ENCODE assay signal across 11 cellular contexts in the genomic region with DNA sequence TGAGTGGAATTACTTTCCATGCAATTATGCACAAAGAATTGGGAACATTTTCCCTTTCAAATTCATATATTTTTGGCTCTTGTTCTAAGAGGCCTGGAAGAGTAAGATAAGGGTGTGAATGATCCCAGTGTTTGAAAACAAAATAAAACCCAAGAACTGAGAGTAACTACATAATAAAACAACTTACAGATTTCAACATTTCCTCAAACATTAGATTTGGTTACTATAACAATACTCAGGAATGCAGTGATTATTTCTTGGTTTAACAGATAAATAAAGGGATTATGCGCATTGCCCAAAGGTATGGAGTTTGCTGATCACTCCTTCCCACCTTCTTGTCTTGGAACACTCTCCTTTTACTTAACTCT.
DNase-seq lines count a peak whose midpoint lies in the region; ATAC-seq and TF ChIP-seq lines count a peak whose summit lies in the region.
"Had no signal": no experiment of that assay in that cellular context is flagged by ENCODE, and none has a peak within 500 bp of the region (broad histone marks: within the 10 kb centered on the region; RNA-seq: fewer than 3 reads in every experiment).

No MANE protein-coding gene starts in this region.

- TF ChIP-seq CTCF in SK-N-SH (IDR thresholded peaks at IDR 0.05) (no peak), tibial artery (IDR thresholded peaks at IDR 0.05) (no peak)

- H3K4me3 ChIP-seq in SK-N-SH (ENCODE audit: low read depth in 2 of 2, low read length in 1 of 2) (no peak overlapping the region), tibial artery (no peak overlapping the region)
- H3K4me3 ChIP-seq: spleen had no signal

- peak overlapping the region; percentile 51; the same call in 1 of the 2 replicates for H3K9ac ChIP-seq in SK-N-SH

- H3K27me3 ChIP-seq in SK-N-SH (ENCODE audit: insufficient read depth) = no peaks in the 10 kb centered on the region
- no peaks in the 10 kb centered on the region for H3K27me3 ChIP-seq in tibial artery
- H3K27me3 ChIP-seq: spleen had no signal

- H3K79me2 ChIP-seq in SK-N-SH (ENCODE audit: insufficient read depth) = no peaks in the 10 kb centered on the region

- TF ChIP-seq RAD21 in SK-N-SH (IDR thresholded peaks at IDR 0.05; ENCODE audit: low read length) = no peak

- H3K4me1 ChIP-seq in SK-N-SH (ENCODE audit: control insufficient read depth in 1 of 2, insufficient read depth in 2 of 2, low read depth in 1 of 2, low read length in 1 of 2) (peaks cover 2 to 41% of the 10 kb centered on the region in 2 experiments), tibial artery (peaks cover 7 to 57% (median 20%) of the 10 kb centered on the region in 4 donors)
- H3K4me1 ChIP-seq: spleen had no signal

- no peaks in the 10 kb centered on the region for H4K20me1 ChIP-seq in SK-N-SH (ENCODE audit: insufficient read depth)

- no peaks in the 10 kb centered on the region for H3K9me2 ChIP-seq in SK-N-SH

- H3F3A ChIP-seq in SK-N-SH (replicated peaks; ENCODE audit: insufficient read depth) = peaks cover 33% of the 10 kb centered on the region

- H3K4me2 ChIP-seq in SK-N-SH = peak overlapping the region; percentile 38

- H2AFZ ChIP-seq in SK-N-SH (ENCODE audit: low read depth) = no peak overlapping the region

- no peak for DNase-seq in SK-N-SH
- peak; percentile 42 to 55 for DNase-seq in lung microvascular endothelial cell (ENCODE audit: low read depth in 2 of 2)
- DNase-seq in tibial artery = no peak
- DNase-seq in stimulated activated naive CD4-positive, alpha-beta T cell treated with Interleukin-2 at 50 U/mL for 16 hours (lab: John Stamatoyannopoulos, UW) = no peak
- no peak for DNase-seq in effector CD8-positive, alpha-beta T cell (lab: John Stamatoyannopoulos, UW)
- DNase-seq: spleen; stimulated activated naive B cell treated with anti-CD40 and anti-IgM and Interleukin-4, amounts not matched to agents 10 μg/mL and 1 μg/mL and 100 μg/mL, for 72 hours had no signal

- WGBS in SK-N-SH (ENCODE audit: low lambda C conversion rate) = 95% methylated on average over 1 of the region's 1 CpG

- H3K27ac ChIP-seq in SK-N-SH (ENCODE audit: low read depth in 2 of 2, low read length in 1 of 2) (peak overlapping the region; percentile 81 to 97; a peak in 3 of 4 replicates), cingulate gyrus (ENCODE audit: low read depth, low read length) (peak overlapping the region; percentile 82), tibial artery (peak overlapping the region; percentile 78 to 86)
- H3K27ac ChIP-seq: 22Rv1 had no signal

- POLR2A ChIA-PET in SK-N-SH (lab: Yijun Ruan, JAX) = no interaction called here

- H3K36me3 ChIP-seq in SK-N-SH (replicated peaks in 1 of 2; ENCODE audit: control insufficient read depth in 1 of 2, insufficient read depth in 2 of 2, low read length in 1 of 2) (peaks cover 0 to 34% of the 10 kb centered on the region in 2 experiments), tibial artery (peaks cover 0 to 12% (median 9%) of the 10 kb centered on the region in 3 donors)

- ATAC-seq in SK-N-SH treated with all-trans-retinoic acid at 6 μM for 48 hours (no peak), HG03135 (IDR thresholded peaks at IDR 0.05; ENCODE audit: unreplicated experiment) (no peak)

- H3K9me3 ChIP-seq in SK-N-SH (no peaks in the 10 kb centered on the region), tibial artery (no peaks in the 10 kb centered on the region)
- H3K9me3 ChIP-seq: spleen had no signal

- CTCF ChIA-PET in SK-N-SH (lab: Yijun Ruan, JAX) = no interaction called here

- no peak for TF ChIP-seq EP300 in SK-N-SH (IDR thresholded peaks at IDR 0.05; ENCODE audit: borderline replicate concordance in 1 of 2, low read depth in 1 of 2, low read length in 1 of 2)

- intact Hi-C loops in tibial artery (cut with DNase I; ENCODE audit: low total_unique reads) = no loop called here

TF ChIP-seq in SK-N-SH, 30 proteins besides CTCF, POLR2A, EP300 and RAD21:
- no peak for TF ChIP-seq YY1 (IDR thresholded peaks at IDR 0.05; ENCODE audit: low read depth)
- no peak for TF ChIP-seq RFX5 (IDR thresholded peaks at IDR 0.05; ENCODE audit: low read length)
- no peak for TF ChIP-seq RCOR1 (IDR thresholded peaks at IDR 0.05; ENCODE audit: low read length)
- TF ChIP-seq TCF12 (IDR thresholded peaks at IDR 0.05) = no peak
- TF ChIP-seq SIN3A (IDR thresholded peaks at IDR 0.05; ENCODE audit: borderline replicate concordance, low read depth, low read length) = no peak
- TF ChIP-seq, protein P1, sequence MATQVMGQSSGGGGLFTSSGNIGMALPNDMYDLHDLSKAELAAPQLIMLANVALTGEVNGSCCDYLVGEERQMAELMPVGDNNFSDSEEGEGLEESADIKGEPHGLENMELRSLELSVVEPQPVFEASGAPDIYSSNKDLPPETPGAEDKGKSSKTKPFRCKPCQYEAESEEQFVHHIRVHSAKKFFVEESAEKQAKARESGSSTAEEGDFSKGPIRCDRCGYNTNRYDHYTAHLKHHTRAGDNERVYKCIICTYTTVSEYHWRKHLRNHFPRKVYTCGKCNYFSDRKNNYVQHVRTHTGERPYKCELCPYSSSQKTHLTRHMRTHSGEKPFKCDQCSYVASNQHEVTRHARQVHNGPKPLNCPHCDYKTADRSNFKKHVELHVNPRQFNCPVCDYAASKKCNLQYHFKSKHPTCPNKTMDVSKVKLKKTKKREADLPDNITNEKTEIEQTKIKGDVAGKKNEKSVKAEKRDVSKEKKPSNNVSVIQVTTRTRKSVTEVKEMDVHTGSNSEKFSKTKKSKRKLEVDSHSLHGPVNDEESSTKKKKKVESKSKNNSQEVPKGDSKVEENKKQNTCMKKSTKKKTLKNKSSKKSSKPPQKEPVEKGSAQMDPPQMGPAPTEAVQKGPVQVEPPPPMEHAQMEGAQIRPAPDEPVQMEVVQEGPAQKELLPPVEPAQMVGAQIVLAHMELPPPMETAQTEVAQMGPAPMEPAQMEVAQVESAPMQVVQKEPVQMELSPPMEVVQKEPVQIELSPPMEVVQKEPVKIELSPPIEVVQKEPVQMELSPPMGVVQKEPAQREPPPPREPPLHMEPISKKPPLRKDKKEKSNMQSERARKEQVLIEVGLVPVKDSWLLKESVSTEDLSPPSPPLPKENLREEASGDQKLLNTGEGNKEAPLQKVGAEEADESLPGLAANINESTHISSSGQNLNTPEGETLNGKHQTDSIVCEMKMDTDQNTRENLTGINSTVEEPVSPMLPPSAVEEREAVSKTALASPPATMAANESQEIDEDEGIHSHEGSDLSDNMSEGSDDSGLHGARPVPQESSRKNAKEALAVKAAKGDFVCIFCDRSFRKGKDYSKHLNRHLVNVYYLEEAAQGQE (IDR thresholded peaks at IDR 0.05; ENCODE audit: low read depth, low read length) = no peak

TF ChIP-seq in SK-N-SH treated with all-trans-retinoic acid at 6 μM for 48 hours, 23 proteins besides CTCF, POLR2A, EP300 and RAD21:
- no peak for TF ChIP-seq ZNF565 (CRISPR knock-in tag; conservative IDR thresholded peaks at IDR 0.05; ENCODE audit: low read depth)
- TF ChIP-seq ESRRG (CRISPR knock-in tag; IDR thresholded peaks at IDR 0.05) = no peak
- TF ChIP-seq ISL1 (CRISPR knock-in tag; IDR thresholded peaks at IDR 0.05) = no peak
- no peak for TF ChIP-seq SNAI2 (CRISPR knock-in tag; IDR thresholded peaks at IDR 0.05)
- TF ChIP-seq TCF4 (CRISPR knock-in tag; IDR thresholded peaks at IDR 0.05; ENCODE audit: borderline replicate concordance) = no peak
- no peak for TF ChIP-seq ZNF70 (CRISPR knock-in tag; IDR thresholded peaks at IDR 0.05)
- no peak for TF ChIP-seq ZFP3 (CRISPR knock-in tag; IDR thresholded peaks at IDR 0.05)
- TF ChIP-seq, protein P2, sequence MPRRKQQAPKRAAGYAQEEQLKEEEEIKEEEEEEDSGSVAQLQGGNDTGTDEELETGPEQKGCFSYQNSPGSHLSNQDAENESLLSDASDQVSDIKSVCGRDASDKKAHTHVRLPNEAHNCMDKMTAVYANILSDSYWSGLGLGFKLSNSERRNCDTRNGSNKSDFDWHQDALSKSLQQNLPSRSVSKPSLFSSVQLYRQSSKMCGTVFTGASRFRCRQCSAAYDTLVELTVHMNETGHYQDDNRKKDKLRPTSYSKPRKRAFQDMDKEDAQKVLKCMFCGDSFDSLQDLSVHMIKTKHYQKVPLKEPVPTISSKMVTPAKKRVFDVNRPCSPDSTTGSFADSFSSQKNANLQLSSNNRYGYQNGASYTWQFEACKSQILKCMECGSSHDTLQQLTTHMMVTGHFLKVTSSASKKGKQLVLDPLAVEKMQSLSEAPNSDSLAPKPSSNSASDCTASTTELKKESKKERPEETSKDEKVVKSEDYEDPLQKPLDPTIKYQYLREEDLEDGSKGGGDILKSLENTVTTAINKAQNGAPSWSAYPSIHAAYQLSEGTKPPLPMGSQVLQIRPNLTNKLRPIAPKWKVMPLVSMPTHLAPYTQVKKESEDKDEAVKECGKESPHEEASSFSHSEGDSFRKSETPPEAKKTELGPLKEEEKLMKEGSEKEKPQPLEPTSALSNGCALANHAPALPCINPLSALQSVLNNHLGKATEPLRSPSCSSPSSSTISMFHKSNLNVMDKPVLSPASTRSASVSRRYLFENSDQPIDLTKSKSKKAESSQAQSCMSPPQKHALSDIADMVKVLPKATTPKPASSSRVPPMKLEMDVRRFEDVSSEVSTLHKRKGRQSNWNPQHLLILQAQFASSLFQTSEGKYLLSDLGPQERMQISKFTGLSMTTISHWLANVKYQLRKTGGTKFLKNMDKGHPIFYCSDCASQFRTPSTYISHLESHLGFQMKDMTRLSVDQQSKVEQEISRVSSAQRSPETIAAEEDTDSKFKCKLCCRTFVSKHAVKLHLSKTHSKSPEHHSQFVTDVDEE (CRISPR knock-in tag; IDR thresholded peaks at IDR 0.05) = no peak
- TF ChIP-seq, protein P3, sequence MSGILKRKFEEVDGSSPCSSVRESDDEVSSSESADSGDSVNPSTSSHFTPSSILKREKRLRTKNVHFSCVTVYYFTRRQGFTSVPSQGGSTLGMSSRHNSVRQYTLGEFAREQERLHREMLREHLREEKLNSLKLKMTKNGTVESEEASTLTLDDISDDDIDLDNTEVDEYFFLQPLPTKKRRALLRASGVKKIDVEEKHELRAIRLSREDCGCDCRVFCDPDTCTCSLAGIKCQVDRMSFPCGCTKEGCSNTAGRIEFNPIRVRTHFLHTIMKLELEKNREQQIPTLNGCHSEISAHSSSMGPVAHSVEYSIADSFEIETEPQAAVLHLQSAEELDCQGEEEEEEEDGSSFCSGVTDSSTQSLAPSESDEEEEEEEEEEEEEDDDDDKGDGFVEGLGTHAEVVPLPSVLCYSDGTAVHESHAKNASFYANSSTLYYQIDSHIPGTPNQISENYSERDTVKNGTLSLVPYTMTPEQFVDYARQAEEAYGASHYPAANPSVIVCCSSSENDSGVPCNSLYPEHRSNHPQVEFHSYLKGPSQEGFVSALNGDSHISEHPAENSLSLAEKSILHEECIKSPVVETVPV (CRISPR knock-in tag; IDR thresholded peaks at IDR 0.05) = no peak
- no peak for TF ChIP-seq ZNF8 (CRISPR knock-in tag; IDR thresholded peaks at IDR 0.05)
- no peak for TF ChIP-seq BACH2 (CRISPR knock-in tag; IDR thresholded peaks at IDR 0.05; ENCODE audit: borderline replicate concordance)
- no peak for TF ChIP-seq OSR1 (CRISPR knock-in tag; IDR thresholded peaks at IDR 0.05)
- no peak for TF ChIP-seq TOX (CRISPR knock-in tag; IDR thresholded peaks at IDR 0.05; ENCODE audit: borderline replicate concordance)
- TF ChIP-seq PPARA (CRISPR knock-in tag; IDR thresholded peaks at IDR 0.05; ENCODE audit: borderline replicate concordance) = no peak
- TF ChIP-seq CSDC2 (CRISPR knock-in tag; IDR thresholded peaks at IDR 0.05) = no peak

Comparison
In these comparisons a context has a peak if more than half of its experiments do, and no peak if none do; other contexts are left out.
1. DNase-seq: peak in lung microvascular endothelial cell (2 of 2); none in SK-N-SH (single experiment), tibial artery (0 of 2), stimulated activated naive CD4-positive, alpha-beta T cell treated with Interleukin-2 at 50 U/mL for 16 hours (single experiment) and effector CD8-positive, alpha-beta T cell (single experiment).
2. Peak in every context shown above with its lines, with median percentiles within 50 percentile points of each other: H3K27ac ChIP-seq.